Comparison of ENCODE assay signal across 9 cellular contexts in the genomic region with DNA sequence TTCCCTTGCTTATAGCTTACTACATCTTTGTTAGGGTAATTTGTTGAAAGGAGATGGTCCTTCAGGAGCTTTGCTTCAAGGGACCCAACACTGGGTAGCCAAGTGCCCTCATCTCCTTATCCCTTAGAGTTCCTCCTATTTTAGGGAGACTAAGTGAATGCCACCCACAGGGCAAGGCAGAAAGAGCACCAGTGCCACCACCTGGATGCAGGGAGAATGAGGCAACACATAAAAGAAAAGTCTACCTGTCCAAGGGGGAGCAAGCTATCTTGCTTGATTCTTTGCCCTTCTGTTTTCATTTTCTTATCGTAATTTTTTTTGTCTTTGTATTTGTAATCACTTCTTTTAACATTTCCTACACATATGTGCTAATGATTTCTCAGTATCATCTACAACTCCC.
DNase-seq lines count a peak whose midpoint lies in the region; ATAC-seq and TF ChIP-seq lines count a peak whose summit lies in the region.
"Had no signal": no experiment of that assay in that cellular context is flagged by ENCODE, and none has a peak within 500 bp of the region (broad histone marks: within the 10 kb centered on the region; RNA-seq: fewer than 3 reads in every experiment).

No MANE protein-coding gene starts in this region.

- H3K4me2 ChIP-seq in PC-3 (ENCODE audit: low read length) = no peak overlapping the region

- H3K4me1 Mint-ChIP-seq in CD8-positive, alpha-beta memory T cell = no peaks in the 10 kb centered on the region

- TF ChIP-seq CTCF in PC-3 (conservative IDR thresholded peaks at IDR 0.05; ENCODE audit: low read depth, low read length) = peak; percentile 95
- peak; percentile 68 for TF ChIP-seq CTCF in fibroblast of the aortic adventitia (IDR thresholded peaks at IDR 0.05; ENCODE audit: insufficient read depth, low read length)

- BruUV-seq in PC-3 (replicated peaks; lab: Mats Ljungman, UMichigan) = no TSS peak

- H4K20me1 ChIP-seq in PC-3 (ENCODE audit: low read length) = no peaks in the 10 kb centered on the region

- H3K27ac Mint-ChIP-seq in CD8-positive, alpha-beta memory T cell = no peak overlapping the region

- H3K36me3 ChIP-seq in PC-3 (ENCODE audit: low read depth, low read length) = no peaks in the 10 kb centered on the region
- no peaks in the 10 kb centered on the region for H3K36me3 ChIP-seq in CD8-positive, alpha-beta memory T cell (ENCODE audit: insufficient read depth, low read length)

- ATAC-seq in PC-3 = peak; percentile 92
- no peak for ATAC-seq in GM19463 (IDR thresholded peaks at IDR 0.05; ENCODE audit: unreplicated experiment)

- no peaks in the 10 kb centered on the region for H3K27me3 Mint-ChIP-seq in CD8-positive, alpha-beta memory T cell

- H3K27me3 ChIP-seq in PC-3 (ENCODE audit: low read length) = no peaks in the 10 kb centered on the region
- H3K27me3 ChIP-seq in CD8-positive, alpha-beta memory T cell (ENCODE audit: insufficient read depth, low read length, poor library complexity, severe bottlenecking) = no peaks in the 10 kb centered on the region

- DNase-seq in SHP77 (lab: John Stamatoyannopoulos, UW) (peak; percentile 44 to 49), SHP77 treated with DMSO at 0.1 percent for 48 hours (lab: John Stamatoyannopoulos, UW) (no peak), PC-3 (peak; percentile 80), fibroblast of the aortic adventitia (ENCODE audit: low read depth) (peak; percentile 59), stromal cell of bone marrow (ENCODE audit: low read depth) (peak; percentile 27), NAMALWA (ENCODE audit: low spot score) (no peak)
- no peak for DNase-seq in CD8-positive, alpha-beta memory T cell
- DNase-seq: T-helper 9 cell had no signal

- H3F3A ChIP-seq in PC-3 (ENCODE audit: low read length, unreplicated experiment) = no peaks in the 10 kb centered on the region

- no peak overlapping the region for H3K4me3 Mint-ChIP-seq in CD8-positive, alpha-beta memory T cell

- H3K27ac ChIP-seq in PC-3 (ENCODE audit: low read length) = no peak overlapping the region
- H3K27ac ChIP-seq in CD8-positive, alpha-beta memory T cell (ENCODE audit: low read depth, low read length) = no peak overlapping the region

- no peaks in the 10 kb centered on the region for H3K9me3 ChIP-seq in PC-3 (ENCODE audit: low read length)
- H3K9me3 ChIP-seq in CD8-positive, alpha-beta memory T cell (ENCODE audit: low read length) = no peaks in the 10 kb centered on the region

- CTCF ChIA-PET in PC-3 (lab: Charles Lee) = interaction anchor here (0.5 to 0.7 kb wide), 5 partner anchors 86 to 808 kb away, joined by 3 to 15 read pairs (median 3); no protein-coding TSS in a partner anchor
- CTCF ChIA-PET in CD8-positive, alpha-beta memory T cell (lab: Charles Lee) = no interaction called here

- intact Hi-C loops in PC-3 (cut with micrococcal nuclease) = loop anchor here (1.0 to 5.0 kb wide), 8 partner anchors 47 to 506 kb away; no protein-coding TSS in a partner anchor

- peaks cover 0 to 13% (median 4%) of the 10 kb centered on the region in 5 donors for H3K9me3 Mint-ChIP-seq in CD8-positive, alpha-beta memory T cell

- no peak overlapping the region for H2AFZ ChIP-seq in PC-3 (ENCODE audit: low read length)

- H3K4me1 ChIP-seq in PC-3 (ENCODE audit: insufficient read depth, low read length) = no peaks in the 10 kb centered on the region
- H3K4me1 ChIP-seq in CD8-positive, alpha-beta memory T cell (ENCODE audit: insufficient read depth, low read length) = no peaks in the 10 kb centered on the region

- H3K4me3 ChIP-seq in PC-3 (ENCODE audit: low read length) (no peak overlapping the region), fibroblast of the aortic adventitia (ENCODE audit: low read depth, low read length) (no peak overlapping the region)
- no peak overlapping the region for H3K4me3 ChIP-seq in CD8-positive, alpha-beta memory T cell (ENCODE audit: low read length)

- POLR2A ChIA-PET in PC-3 (lab: Charles Lee; ENCODE audit: unreplicated experiment) = no interaction called here
- POLR2A ChIA-PET in CD8-positive, alpha-beta memory T cell (lab: Charles Lee) = no interaction called here

- H3K9me2 ChIP-seq in PC-3 (replicated peaks; ENCODE audit: low read length) = no peaks in the 10 kb centered on the region

- no peaks in the 10 kb centered on the region for H3K36me3 Mint-ChIP-seq in CD8-positive, alpha-beta memory T cell

- no peaks in the 10 kb centered on the region for H3K79me2 ChIP-seq in PC-3 (ENCODE audit: low read length)

- H3K9ac ChIP-seq in PC-3 (ENCODE audit: low read length) = no peak overlapping the region

Comparison
In these comparisons a context has a peak if more than half of its experiments do, and no peak if none do; other contexts are left out.
1. DNase-seq: peak in SHP77 (2 of 2), PC-3 (single experiment), fibroblast of the aortic adventitia (single experiment) and stromal cell of bone marrow (single experiment); none in SHP77 treated with DMSO at 0.1 percent for 48 hours (single experiment), CD8-positive, alpha-beta memory T cell (0 of 5) and NAMALWA (single experiment).